In the genomic region with DNA sequence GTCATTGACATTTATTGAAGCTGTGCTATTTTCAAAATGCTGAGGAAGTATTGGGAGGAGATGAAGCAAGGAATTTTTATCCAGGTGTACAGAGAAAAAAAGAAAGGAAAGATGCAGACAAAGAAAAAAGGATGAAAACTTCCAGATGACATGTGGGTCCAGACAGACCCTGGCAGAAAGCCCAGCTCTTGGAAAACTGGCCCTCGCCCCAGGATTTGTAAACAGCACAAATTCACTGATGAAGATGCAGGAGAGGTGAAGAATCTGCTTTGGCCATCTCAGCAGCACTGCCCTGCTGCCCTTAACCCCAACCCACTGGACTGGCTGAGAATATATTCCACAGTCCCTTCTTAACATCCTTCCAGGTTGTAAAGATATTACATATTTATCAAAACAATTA, we compare ENCODE assay signal across 16 cellular contexts. TPM values are rescaled to one million over a fixed set of nuclear protein-coding genes. Genes with fewer than 3 reads are reported as not detected.
A peak's percentile ranks its signal among the peaks of the same experiment; 100 is the strongest.
DNase-seq lines count a peak whose midpoint lies in the region; ATAC-seq, FAIRE-seq and TF ChIP-seq lines count a peak whose summit lies in the region.
"Had no signal": no experiment of that assay in that cellular context is flagged by ENCODE, and none has a peak within 500 bp of the region (broad histone marks: within the 10 kb centered on the region; RNA-seq: fewer than 3 reads in every experiment).

No MANE protein-coding gene starts in this region.

- no peak for TF ChIP-seq POLR2A in gastroesophageal sphincter (IDR thresholded peaks at IDR 0.05)

- DNase-seq in EH (ENCODE audit: low read depth) (peak; percentile 9), NCI-H1092 (lab: John Stamatoyannopoulos, UW) (peak; percentile 25), medulla oblongata (ENCODE audit: extremely low spot score) (peak; percentile 22), GM19239 (ENCODE audit: insufficient read length, low spot score) (no peak)
- DNase-seq in activated CD4-positive, alpha-beta T cell treated with anti-CD3 and anti-CD28 coated beads, Interleukin-2, amount 50 U/mL, for 4 hours, result no peak
- DNase-seq: AML-193, MV-4-11, NCI-H2081 treated with DMSO at 0.1 percent for 48 hours, NCI-H345, NCI-H69, OCI-M1, SW 1271 had no signal

- no peak for TF ChIP-seq EP300 in gastroesophageal sphincter (IDR thresholded peaks at IDR 0.05)

- no peak overlapping the region for H3K4me3 ChIP-seq in gastroesophageal sphincter

- no peaks in the 10 kb centered on the region for H3K27me3 ChIP-seq in gastroesophageal sphincter

- FAIRE-seq in GM19239 (lab: Jason Lieb, UNC), result no peak

- H3K4me1 ChIP-seq in gastroesophageal sphincter, result no peaks in the 10 kb centered on the region

- no peak overlapping the region for H3K27ac ChIP-seq in gastroesophageal sphincter

- 0% methylated on average over 1 of the region's 1 CpG; no CpG with 5 or more reads in 1 of the 2 donors for WGBS in gastroesophageal sphincter (ENCODE audit: low coverage in 1 of 2), 2 donors

- ATAC-seq in SK-N-SH treated with all-trans-retinoic acid at 6 μM for 48 hours, result 0 out of 3 replicates have a peak, but pooled peaks have one; percentile 27
- no peak for ATAC-seq in gastroesophageal sphincter
- ATAC-seq: HCT116 had no signal

- H3K9me3 ChIP-seq in gastroesophageal sphincter, result no peaks in the 10 kb centered on the region

- H3K36me3 ChIP-seq in gastroesophageal sphincter, result no peaks in the 10 kb centered on the region

- TF ChIP-seq CTCF in gastroesophageal sphincter (IDR thresholded peaks at IDR 0.05), result no peak

TF ChIP-seq in SK-N-SH treated with all-trans-retinoic acid at 6 μM for 48 hours, 23 proteins besides CTCF, POLR2A, EP300 and RAD21:
- TF ChIP-seq ZFP30 (CRISPR knock-in tag; IDR thresholded peaks at IDR 0.05), result no peak
- TF ChIP-seq TCF4 (CRISPR knock-in tag; IDR thresholded peaks at IDR 0.05; ENCODE audit: borderline replicate concordance), result peak; percentile 16; the same call in 1 of the 2 replicates
- no peak for TF ChIP-seq OSR1 (CRISPR knock-in tag; IDR thresholded peaks at IDR 0.05)
- no peak for TF ChIP-seq TOX (CRISPR knock-in tag; IDR thresholded peaks at IDR 0.05; ENCODE audit: borderline replicate concordance)

RNA-seq across cellular contexts. Expression of gene TACR1, which starts 12.5 kb away (rescaled TPM):
- total RNA-seq in gastroesophageal sphincter, result 1 to 10 TPM; 2.0 to 4.2 (median 2.9) TPM
- total RNA-seq: RPMI7951 had no signal

Comparison
In these comparisons a context has a peak if more than half of its experiments do, and no peak if none do; other contexts are left out.
1. DNase-seq: peak in EH (single experiment), NCI-H1092 (single experiment) and medulla oblongata (single experiment); none in GM19239 (single experiment) and activated CD4-positive, alpha-beta T cell treated with anti-CD3 and anti-CD28 coated beads, Interleukin-2, amount 50 U/mL, for 4 hours (0 of 2).